In genomic region chr22:35231585-35232084, GRCh38 we compare ENCODE assay signal across 8 cellular contexts. TPM values are rescaled to one million over a fixed set of nuclear protein-coding genes. Genes with fewer than 3 reads are reported as not detected.
DNase-seq lines count a peak whose midpoint lies in the region; ATAC-seq, FAIRE-seq and TF ChIP-seq lines count a peak whose summit lies in the region.

No MANE protein-coding gene starts in this region.

- H3K36me3 ChIP-seq in DND-41 (ENCODE audit: insufficient read depth, low read length) (no peaks in the 10 kb centered on the region), Loucy (ENCODE audit: insufficient read depth, low read length) (no peaks in the 10 kb centered on the region)

- H3K27me3 ChIP-seq in DND-41 (ENCODE audit: insufficient read depth, low read length, poor library complexity) (no peaks in the 10 kb centered on the region), Loucy (ENCODE audit: insufficient read depth, low read length, poor library complexity, severe bottlenecking) (no peaks in the 10 kb centered on the region), foreskin keratinocyte (peaks cover 48% of the 10 kb centered on the region)

- H3K27ac ChIP-seq in DND-41 (ENCODE audit: low read length): no peak overlapping the region
- H3K27ac ChIP-seq in foreskin keratinocyte: no peak overlapping the region

- H3K79me2 ChIP-seq in DND-41 (ENCODE audit: insufficient read depth, low read length) (no peaks in the 10 kb centered on the region), Loucy (ENCODE audit: insufficient read depth, low read length) (no peaks in the 10 kb centered on the region)

- H3K4me3 ChIP-seq in DND-41 (ENCODE audit: low read depth in 1 of 2, low read length in 2 of 2) (no peak overlapping the region), Loucy (ENCODE audit: low read length, poor library complexity, severe bottlenecking) (no peak overlapping the region)

- no peak for FAIRE-seq in urothelium cell line (lab: Jason Lieb, UNC)

- no peaks in the 10 kb centered on the region for H4K20me1 ChIP-seq in DND-41 (ENCODE audit: insufficient read depth, low read length)
- no peaks in the 10 kb centered on the region for H4K20me1 ChIP-seq in Loucy (ENCODE audit: insufficient read depth, low read length, poor library complexity, severe bottlenecking)

- peak; percentile 65 for DNase-seq in DND-41
- DNase-seq in RPMI8226: peak; percentile 86
- DNase-seq in activated T-helper 1 cell treated with Interleukin-2 at 50 U/mL for 16 hours (ENCODE audit: low read depth): peak; percentile 39
- DNase-seq in foreskin keratinocyte: peak; percentile 20 to 62
- peak; percentile 20 to 92 (median 49) for DNase-seq in posterior cingulate gyrus
- DNase-seq in urothelium cell line (ENCODE audit: low spot score): peak; percentile 95

- H3K9ac ChIP-seq in DND-41 (ENCODE audit: low read depth, low read length): no peak overlapping the region
- no peak overlapping the region for H3K9ac ChIP-seq in Loucy (ENCODE audit: low read depth, low read length, poor library complexity, severe bottlenecking)

- no peaks in the 10 kb centered on the region for H3K4me1 ChIP-seq in DND-41 (ENCODE audit: insufficient read depth, low read length)
- no peaks in the 10 kb centered on the region for H3K4me1 ChIP-seq in Loucy (ENCODE audit: insufficient read depth, low read length, poor library complexity, severe bottlenecking)
- no peaks in the 10 kb centered on the region for H3K4me1 ChIP-seq in foreskin keratinocyte

- H3K9me3 ChIP-seq in DND-41 (ENCODE audit: insufficient read depth, low read length, severe bottlenecking): no peaks in the 10 kb centered on the region
- H3K9me3 ChIP-seq in Loucy (ENCODE audit: insufficient read depth, low read depth, low read length): no peaks in the 10 kb centered on the region

- H3F3A ChIP-seq in Loucy (ENCODE audit: low read depth): no peaks in the 10 kb centered on the region

- intact Hi-C loops in posterior cingulate gyrus (cut with DNase I): no loop called here

- no peaks in the 10 kb centered on the region for H3K9me2 ChIP-seq in Loucy (replicated peaks; ENCODE audit: low read depth, low read length)

- H3K4me2 ChIP-seq in DND-41 (ENCODE audit: insufficient read depth, low read length): no peak overlapping the region
- no peak overlapping the region for H3K4me2 ChIP-seq in Loucy (ENCODE audit: low read depth, low read length, poor library complexity, severe bottlenecking)

- ATAC-seq in DND-41 (ENCODE audit: insufficient read depth, low read depth) (peak; percentile 83), foreskin keratinocyte (peak; percentile 88), GM19452 (IDR thresholded peaks at IDR 0.05; ENCODE audit: unreplicated experiment) (no peak)

- TF ChIP-seq CTCF in DND-41 (IDR thresholded peaks at IDR 0.05; ENCODE audit: borderline replicate concordance, extremely low read depth, low read length, poor library complexity, severe bottlenecking) (peak; percentile 97), Loucy (conservative IDR thresholded peaks at IDR 0.05; ENCODE audit: low read length) (peak; percentile 99), foreskin keratinocyte (conservative IDR thresholded peaks at IDR 0.05) (peak; percentile 96)

- no peak overlapping the region for H2AFZ ChIP-seq in DND-41 (ENCODE audit: low read depth, low read length)
- no peak overlapping the region for H2AFZ ChIP-seq in Loucy (ENCODE audit: low read length)

RNA-seq across cellular contexts. Expression of gene HMGXB4, which starts 25.7 kb away (rescaled TPM):
- 19.8 and 20.5 TPM in 2 replicates for total RNA-seq in foreskin keratinocyte
- polyA plus RNA-seq in foreskin keratinocyte: 5.4 and 7.1 TPM in 2 replicates

Comparison
In these comparisons a context has a peak if more than half of its experiments do, and no peak if none do; other contexts are left out.
1. DNase-seq: peak in every context shown above with its lines; median percentile 95 in urothelium cell line; 86 in RPMI8226; 65 in DND-41; 49 in posterior cingulate gyrus; 41 in foreskin keratinocyte; 39 in activated T-helper 1 cell treated with Interleukin-2 at 50 U/mL for 16 hours.